ENCODE assay signal across 1 cellular context in genomic region chr19:16366056-16366432, GRCh38.
TF ChIP-seq lines count a peak whose summit lies in the region.

No MANE protein-coding gene starts in this region.

TF ChIP-seq in GM23338, 12 proteins besides CTCF, POLR2A, EP300 and RAD21 (continued from another document):
- TF ChIP-seq ETS1 (IDR thresholded peaks at IDR 0.05) (no peak), ZNF331 (CRISPR knock-in tag; IDR thresholded peaks at IDR 0.05; ENCODE audit: low read depth) (no peak), ZNF462 (CRISPR knock-in tag; IDR thresholded peaks at IDR 0.05) (no peak), JUNB (IDR thresholded peaks at IDR 0.05; ENCODE audit: unreplicated experiment) (no peak), CREB1 (CRISPR knock-in tag; IDR thresholded peaks at IDR 0.05; ENCODE audit: low read depth) (no peak)
